In genomic region chr9:100315561-100315960, GRCh38 we compare ENCODE assay signal across 24 cellular contexts. TPM values are rescaled to one million over a fixed set of nuclear protein-coding genes. Genes with fewer than 3 reads are reported as not detected.
A peak's percentile ranks its signal among the peaks of the same experiment; 100 is the strongest.
DNase-seq lines count a peak whose midpoint lies in the region; ATAC-seq, FAIRE-seq and TF ChIP-seq lines count a peak whose summit lies in the region.
"Had no signal": no experiment of that assay in that cellular context is flagged by ENCODE, and none has a peak within 500 bp of the region (broad histone marks: within the 10 kb centered on the region; RNA-seq: fewer than 3 reads in every experiment).

No MANE protein-coding gene starts in this region.

- BruUV-seq in K562 (replicated peaks; lab: Mats Ljungman, UMichigan), result no TSS peak

- DNase-seq in activated T-cell treated with anti-CD3 and anti-CD28 coated beads, Interleukin-2, amount 50 U/mL, for 72 hours, result no peak
- DNase-seq in activated T-cell treated with anti-CD3 and anti-CD28 coated beads, Interleukin-2, amount 50 U/mL, for 48 hours, result no peak
- no peak for DNase-seq in H54 (ENCODE audit: insufficient read length, low spot score)
- no peak for DNase-seq in K562 (ENCODE audit: extremely low read depth in 1 of 4, low spot score in 3 of 4)
- DNase-seq in NCI-H187 (lab: John Stamatoyannopoulos, UW), result no peak
- DNase-seq in stimulated activated CD4-positive, alpha-beta T cell treated with anti-CD3 and anti-CD28 coated beads, Interleukin-4, amount 100 ng/mL, for 24 hours, result no peak
- DNase-seq: ACHN; AML-193; BE2C; Calu3; CD4-positive, alpha-beta memory T cell; COR-L47; DMS53; DMS79 treated with DMSO at 0.1 percent for 48 hours; GF-D8; GM23248; H9 had no signal

- H3K79me2 ChIP-seq in K562 (ENCODE audit: control insufficient read depth, insufficient read depth, low read length), result peaks cover 46% of the 10 kb centered on the region

- WGBS in K562 (ENCODE audit: insufficient coverage, low coverage, missing lambda C conversion rate), result 91% methylated on average over 3 of the region's 4 CpGs

- no peaks in the 10 kb centered on the region for H4K20me1 ChIP-seq in K562 (replicated peaks; ENCODE audit: control insufficient read depth, insufficient read depth, low read length)

- no peak overlapping the region for H3K4me3 Mint-ChIP-seq in activated T-cell treated with anti-CD3 and anti-CD28 coated beads, Interleukin-2, amount 50 U/mL, for 72 hours
- H3K4me3 Mint-ChIP-seq: CD14-positive monocyte; CD4-positive, alpha-beta memory T cell; H9 had no signal

- no peak overlapping the region for H2AFZ ChIP-seq in K562 (ENCODE audit: low read depth, low read length)
- H2AFZ ChIP-seq: GM23248 had no signal

- no peak overlapping the region for H3K9ac ChIP-seq in K562 (ENCODE audit: insufficient read depth in 1 of 2, low read depth in 2 of 2, low read length in 2 of 2)
- H3K9ac ChIP-seq: BLaER1 treated with 17β-estradiol and CSF1 and Interleukin-3, amounts not matched to agents 10 nM and 100 nM; GM23248 had no signal

- CTCF ChIA-PET in K562 (lab: Yijun Ruan, JAX; ENCODE audit: low intra/inter-chr PET ratio), result no interaction called here

- intact Hi-C loops in K562 (cut with micrococcal nuclease), result no loop called here

- no peak overlapping the region for H3K4me2 ChIP-seq in K562 (ENCODE audit: insufficient read depth, low read length)
- H3K4me2 ChIP-seq: BLaER1 treated with 17β-estradiol and CSF1 and Interleukin-3, amounts not matched to agents 10 nM and 100 nM had no signal

- H3K27ac ChIP-seq in K562 (ENCODE audit: extremely low read depth, low read depth, low read length), result no peak overlapping the region
- H3K27ac ChIP-seq: 22Rv1; BLaER1 treated with 17β-estradiol and CSF1 and Interleukin-3, amounts not matched to agents 10 nM and 100 nM; GM23248 had no signal

- TF ChIP-seq RAD21 in K562 (CRISPR knock-in tag; conservative IDR thresholded peaks at IDR 0.05 in 1 of 2, IDR thresholded peaks at IDR 0.05 in 1 of 2), result no peak

- no peaks in the 10 kb centered on the region for H3K9me3 ChIP-seq in K562 (replicated peaks; ENCODE audit: control insufficient read depth, insufficient read depth, low read depth, low read length)
- H3K9me3 ChIP-seq: BE2C had no signal

- POLR2A ChIA-PET in K562 (lab: Yijun Ruan, JAX), result no interaction called here

- H3K4me1 ChIP-seq in K562 (replicated peaks in 1 of 2; ENCODE audit: control insufficient read depth in 2 of 2, insufficient read depth in 2 of 2, low read length in 2 of 2), result no peaks in the 10 kb centered on the region
- H3K4me1 ChIP-seq: BE2C; BLaER1 treated with 17β-estradiol and CSF1 and Interleukin-3, amounts not matched to agents 10 nM and 100 nM had no signal

- no peaks in the 10 kb centered on the region for H3K27me3 Mint-ChIP-seq in activated T-cell treated with anti-CD3 and anti-CD28 coated beads, Interleukin-2, amount 50 U/mL, for 72 hours (ENCODE audit: low read depth)
- H3K27me3 Mint-ChIP-seq: CD4-positive, alpha-beta memory T cell had no signal

- in situ Hi-C loops in K562 (cut with MboI), result loop anchor here (10.0 kb wide), 1 partner anchor 291 kb away; no protein-coding TSS in a partner anchor

- TF ChIP-seq POLR2A in H54 (IDR thresholded peaks at IDR 0.05; ENCODE audit: low read depth, low read length) (no peak), K562 (conservative IDR thresholded peaks at IDR 0.05) (no peak)

- TF ChIP-seq EP300 in K562 (IDR thresholded peaks at IDR 0.05; ENCODE audit: low read length), result no peak

- H3K27me3 ChIP-seq in K562 (ENCODE audit: control insufficient read depth in 2 of 2, insufficient read depth in 2 of 2, low read length in 2 of 2), result no peaks in the 10 kb centered on the region
- H3K27me3 ChIP-seq: BE2C; BLaER1 treated with 17β-estradiol and CSF1 and Interleukin-3, amounts not matched to agents 10 nM and 100 nM had no signal

- no peak overlapping the region for H3K4me3 ChIP-seq in K562
- H3K4me3 ChIP-seq: BLaER1 treated with 17β-estradiol and CSF1 and Interleukin-3, amounts not matched to agents 10 nM and 100 nM; GM23248 had no signal

- H3K4me1 Mint-ChIP-seq in activated T-cell treated with anti-CD3 and anti-CD28 coated beads, Interleukin-2, amount 50 U/mL, for 72 hours (ENCODE audit: low read depth), result peaks cover 45% of the 10 kb centered on the region
- H3K4me1 Mint-ChIP-seq: H9 had no signal

- H3K9me3 Mint-ChIP-seq in activated T-cell treated with anti-CD3 and anti-CD28 coated beads, Interleukin-2, amount 50 U/mL, for 72 hours, result no peaks in the 10 kb centered on the region
- H3K9me3 Mint-ChIP-seq: CD4-positive, alpha-beta memory T cell had no signal

- H3K9me1 ChIP-seq in K562 (ENCODE audit: control insufficient read depth, insufficient read depth, low read length), result no peaks in the 10 kb centered on the region

- peak overlapping the region; percentile 82 for H3K27ac Mint-ChIP-seq in activated T-cell treated with anti-CD3 and anti-CD28 coated beads, Interleukin-2, amount 50 U/mL, for 72 hours
- H3K27ac Mint-ChIP-seq: CD14-positive monocyte, H9 had no signal

- peaks cover 13 to 42% of the 10 kb centered on the region in 2 donors for H3K36me3 Mint-ChIP-seq in activated T-cell treated with anti-CD3 and anti-CD28 coated beads, Interleukin-2, amount 50 U/mL, for 72 hours (ENCODE audit: insufficient read depth in 2 of 2)

- H3K36me3 ChIP-seq in K562 (ENCODE audit: control insufficient read depth, insufficient read depth, low read length), result peaks cover 85% of the 10 kb centered on the region

- no peak for TF ChIP-seq CTCF in K562 (IDR thresholded peaks at IDR 0.05 in 2 of 3, conservative IDR thresholded peaks at IDR 0.05 in 1 of 3; ENCODE audit: insufficient read depth in 2 of 3, low read depth in 1 of 3, low read length in 3 of 3)

- FAIRE-seq in H54 (lab: Jason Lieb, UNC) (peak; percentile 95), K562 (lab: Jason Lieb, UNC) (no peak)
- FAIRE-seq: A204.1, GM12892, GM19239 had no signal

- ATAC-seq in activated T-cell treated with anti-CD3 and anti-CD28 coated beads, Interleukin-2, amount 50 U/mL, for 72 hours (replicated peaks in 1 of 2), result no peak
- no peak for ATAC-seq in K562
- ATAC-seq: HCT116 had no signal

TF ChIP-seq in K562, 482 proteins besides CTCF, POLR2A, EP300 and RAD21:
- TF ChIP-seq NFE2 (IDR thresholded peaks at IDR 0.05; ENCODE audit: low read depth) (0 out of 2 replicates have a peak, but pooled peaks have one; percentile 10), E4F1 (CRISPR knock-in tag; IDR thresholded peaks at IDR 0.05; ENCODE audit: borderline replicate concordance) (no peak)

RNA-seq across cellular contexts. Expression of gene TEX10, which starts 37.2 kb away (rescaled TPM):
- total RNA-seq in activated T-cell treated with anti-CD3 and anti-CD28 coated beads, Interleukin-2, amount 50 U/mL, for 72 hours, result 10 to 100 TPM; 17.9 to 20.4 TPM
- total RNA-seq in K562 (2011; cell fraction: chromatin; rRNA removed; ENCODE audit: low replicate concordance), result 43.4 and 116 TPM in 2 replicates
- 20.5 and 26.8 TPM in 2 replicates for total RNA-seq in K562 (2011; cell fraction: nucleolus; rRNA removed)
- 44.4 and 51.5 TPM in 2 replicates for total RNA-seq in K562 (2011; cell fraction: nucleoplasm; rRNA removed)
- 39.8 and 42.0 TPM in 2 replicates for total RNA-seq in K562 (2014; rRNA removed)
- total RNA-seq in K562 (2014; rRNA removed; fragmentation: Illumina TruSeq; extraction: Trizol), result 50.1 and 58.1 TPM in 2 replicates
- 47.1 and 49.2 TPM in 2 replicates for total RNA-seq in K562 (2015; rRNA removed; fragmentation: Illumina TruSeq; extraction: Trizol)
- total RNA-seq in K562 (2021), result 43.1 and 44.6 TPM in 2 replicates
- polyA plus RNA-seq in K562 (2011; rRNA removed), result 42.2 and 57.9 TPM in 2 replicates
- polyA plus RNA-seq in K562 (2011; cell fraction: cytosol; rRNA removed), result 17.5 and 26.6 TPM in 2 replicates
- polyA plus RNA-seq in K562 (2011; cell fraction: nucleus; rRNA removed), result 32.0 and 41.7 TPM in 2 replicates
- 27.1 and 27.9 TPM in 2 replicates for polyA plus RNA-seq in K562 (2012)
- 43.9 and 47.9 TPM in 2 replicates for polyA plus RNA-seq in K562 (2014; fragmentation: Illumina TruSeq; extraction: Trizol)
- 10 to 100 TPM; 27.8 to 60.0 TPM for polyA plus RNA-seq in K562 (2014; fragmentation: Nextera tagmentation; extraction: Ambion mirVana)
- polyA plus RNA-seq in K562 (2014; rRNA removed), result 32.9 and 38.9 TPM in 2 replicates
- 93.3 and 99.5 TPM in 2 replicates for polyA minus RNA-seq in K562 (2011; rRNA and poly(A)+ RNA removed)
- polyA minus RNA-seq in K562 (2011; cell fraction: cytosol; rRNA and poly(A)+ RNA removed), result 17.8 and 27.5 TPM in 2 replicates
- polyA minus RNA-seq in K562 (2011; cell fraction: nucleus; rRNA and poly(A)+ RNA removed), result 40.7 and 59.4 TPM in 2 replicates
